8 cellular contexts compared by ENCODE assay signal in genomic region chr2:137888845-137889244, GRCh38.
DNase-seq lines count a peak whose midpoint lies in the region; ATAC-seq, FAIRE-seq and TF ChIP-seq lines count a peak whose summit lies in the region.

No MANE protein-coding gene starts in this region.

- no peak overlapping the region for H3K27ac Mint-ChIP-seq in activated naive CD4-positive, alpha-beta T cell treated with anti-CD3 and anti-CD28 coated beads, Interleukin-2, amount 50 U/mL, for 72 hours

- TF ChIP-seq POLR2A in endothelial cell of umbilical vein (IDR thresholded peaks at IDR 0.05; ENCODE audit: low read depth, low read length) = no peak

- dilution Hi-C loops in endothelial cell of umbilical vein (cut with MboI; ENCODE audit: extremely low pct_ligation_motif_present, low sequenced_read_pairs) = no loop called here

- H3K4me2 ChIP-seq in endothelial cell of umbilical vein (ENCODE audit: insufficient read depth, low read length) = no peak overlapping the region

- H3K9me3 Mint-ChIP-seq in activated naive CD4-positive, alpha-beta T cell treated with anti-CD3 and anti-CD28 coated beads, Interleukin-2, amount 50 U/mL, for 72 hours = no peaks in the 10 kb centered on the region

- H3K79me2 ChIP-seq in endothelial cell of umbilical vein (ENCODE audit: control insufficient read depth, insufficient read depth, low read length) = no peaks in the 10 kb centered on the region

- intact Hi-C loops in Right ventricle myocardium inferior (cut with DNase I) = no loop called here
- intact Hi-C loops in endothelial cell of umbilical vein (cut with micrococcal nuclease) = loop anchor here (1.0 kb wide), 3 partner anchors 201 to 938 kb away; no protein-coding TSS in a partner anchor
- intact Hi-C loops in psoas muscle (cut with DNase I) = no loop called here

- no peaks in the 10 kb centered on the region for H3K36me3 Mint-ChIP-seq in activated naive CD4-positive, alpha-beta T cell treated with anti-CD3 and anti-CD28 coated beads, Interleukin-2, amount 50 U/mL, for 72 hours

- BruUV-seq in endothelial cell of umbilical vein (replicated peaks; lab: Mats Ljungman, UMichigan) = no TSS peak

- POLR2A ChIA-PET in endothelial cell of umbilical vein (lab: Charles Lee) = no interaction called here

- FAIRE-seq in endothelial cell of umbilical vein (lab: Jason Lieb, UNC) = no peak

- no peaks in the 10 kb centered on the region for H3K9me1 ChIP-seq in endothelial cell of umbilical vein (replicated peaks; ENCODE audit: control insufficient read depth, extremely low read depth, insufficient read depth, low read length)

- no peaks in the 10 kb centered on the region for H3K36me3 ChIP-seq in right atrium auricular region
- H3K36me3 ChIP-seq in endothelial cell of umbilical vein (ENCODE audit: control insufficient read depth in 2 of 2, extremely low read depth in 1 of 2, insufficient read depth in 2 of 2, low read length in 2 of 2) = no peaks in the 10 kb centered on the region
- no peaks in the 10 kb centered on the region for H3K36me3 ChIP-seq in psoas muscle (ENCODE audit: insufficient read depth in 1 of 2, low read depth in 1 of 2)

- H3K9ac ChIP-seq in endothelial cell of umbilical vein (replicated peaks; ENCODE audit: extremely low read depth, insufficient read depth, low read length) = no peak overlapping the region

- H4K20me1 ChIP-seq in endothelial cell of umbilical vein (replicated peaks; ENCODE audit: control insufficient read depth, extremely low read depth, insufficient read depth, low read length) = no peaks in the 10 kb centered on the region

- H3K4me3 ChIP-seq in right atrium auricular region (no peak overlapping the region), endothelial cell of umbilical vein (replicated peaks in 1 of 3; ENCODE audit: insufficient read depth in 1 of 3, low read depth in 1 of 3, low read length in 3 of 3) (no peak overlapping the region), psoas muscle (no peak overlapping the region)

- WGBS in psoas muscle, 3 donors = 14 to 16% (median 16%) methylated on average over 8 of the region's 8 CpGs

- no peaks in the 10 kb centered on the region for H3K4me1 ChIP-seq in right atrium auricular region
- H3K4me1 ChIP-seq in endothelial cell of umbilical vein (ENCODE audit: control insufficient read depth, extremely low read depth, insufficient read depth, low read length) = no peaks in the 10 kb centered on the region
- H3K4me1 ChIP-seq in psoas muscle = no peaks in the 10 kb centered on the region

- H2AFZ ChIP-seq in endothelial cell of umbilical vein (ENCODE audit: low read depth, low read length) = no peak overlapping the region

- CTCF ChIA-PET in endothelial cell of umbilical vein (lab: Charles Lee) = interaction anchor here (0.5 to 3.8 kb wide), 24 partner anchors 9 to 956 kb away, joined by 3 to 75 read pairs (median 4); no protein-coding TSS in a partner anchor

- H3K9me3 ChIP-seq in right atrium auricular region = no peaks in the 10 kb centered on the region
- no peaks in the 10 kb centered on the region for H3K9me3 ChIP-seq in endothelial cell of umbilical vein (replicated peaks; ENCODE audit: control insufficient read depth, insufficient read depth, low read length)
- no peaks in the 10 kb centered on the region for H3K9me3 ChIP-seq in psoas muscle

- no peak for ATAC-seq in Right ventricle myocardium inferior
- no peak for ATAC-seq in psoas muscle
- no peak for ATAC-seq in HG03097 (IDR thresholded peaks at IDR 0.05; ENCODE audit: low FRiP score, unreplicated experiment)
- no peak for ATAC-seq in activated naive CD4-positive, alpha-beta T cell treated with anti-CD3 and anti-CD28 coated beads, Interleukin-2, amount 50 U/mL, for 72 hours

- peak; percentile 65 for DNase-seq in Right ventricle myocardium inferior (ENCODE audit: missing footprints)
- no peak for DNase-seq in right atrium auricular region (ENCODE audit: low spot score)
- peak; percentile 16 for DNase-seq in NCI-H345 treated with DMSO at 0.1 percent for 48 hours (lab: John Stamatoyannopoulos, UW; ENCODE audit: unreplicated experiment)
- peak; percentile 31 for DNase-seq in endothelial cell of umbilical vein (ENCODE audit: low read depth, low spot score)
- no peak for DNase-seq in psoas muscle
- DNase-seq in GF-D8 (lab: John Stamatoyannopoulos, UW) = no peak
- no peak for DNase-seq in activated naive CD4-positive, alpha-beta T cell treated with anti-CD3 and anti-CD28 coated beads, Interleukin-2, amount 50 U/mL, for 72 hours (ENCODE audit: low spot score in 2 of 2)

- no peaks in the 10 kb centered on the region for H3K27me3 ChIP-seq in right atrium auricular region
- H3K27me3 ChIP-seq in endothelial cell of umbilical vein (ENCODE audit: control insufficient read depth in 2 of 2, insufficient read depth in 2 of 2, low read length in 2 of 2) = no peaks in the 10 kb centered on the region
- H3K27me3 ChIP-seq in psoas muscle (ENCODE audit: insufficient read depth in 3 of 3, low read length in 2 of 3) = no peaks in the 10 kb centered on the region

- TF ChIP-seq CTCF in right atrium auricular region (IDR thresholded peaks at IDR 0.05) (peak in 1 of 2 donors; percentile 52), endothelial cell of umbilical vein (IDR thresholded peaks at IDR 0.05; ENCODE audit: extremely low read depth in 1 of 2, insufficient read depth in 1 of 2, low read depth in 1 of 2, low read length in 2 of 2) (peak; percentile 23 to 67), psoas muscle (IDR thresholded peaks at IDR 0.05) (peak; percentile 40)

- H3K27ac ChIP-seq in right atrium auricular region (no peak overlapping the region), endothelial cell of umbilical vein (ENCODE audit: insufficient read depth, low read depth, low read length) (no peak overlapping the region), psoas muscle (no peak overlapping the region)

TF ChIP-seq in endothelial cell of umbilical vein, 7 proteins besides CTCF, POLR2A, EP300 and RAD21:
- no peak for TF ChIP-seq GATA2 (IDR thresholded peaks at IDR 0.05; ENCODE audit: insufficient read depth, insufficient read length, low read depth, low read length)
- TF ChIP-seq JUN (IDR thresholded peaks at IDR 0.05; ENCODE audit: borderline replicate concordance, insufficient read depth, insufficient read length, low read depth) = no peak
- no peak for TF ChIP-seq MAX (IDR thresholded peaks at IDR 0.05; ENCODE audit: insufficient read depth, insufficient read length)
- no peak for TF ChIP-seq FOS (IDR thresholded peaks at IDR 0.05; ENCODE audit: borderline replicate concordance, insufficient read depth, low read length)
- no peak for TF ChIP-seq MYC (IDR thresholded peaks at IDR 0.05; ENCODE audit: low read depth, low read length)
- TF ChIP-seq EZH2 (IDR thresholded peaks at IDR 0.05; ENCODE audit: borderline replicate concordance, low read depth, low read length, severe bottlenecking) = no peak
- no peak for TF ChIP-seq POLR2AphosphoS5 (IDR thresholded peaks at IDR 0.05; ENCODE audit: insufficient read depth, low read depth, low read length)

Comparison
In these comparisons a context has a peak if more than half of its experiments do, and no peak if none do; other contexts are left out.
1. DNase-seq: peak in Right ventricle myocardium inferior (single experiment), NCI-H345 treated with DMSO at 0.1 percent for 48 hours (single experiment) and endothelial cell of umbilical vein (single experiment); none in right atrium auricular region (single experiment), psoas muscle (0 of 2), GF-D8 (single experiment) and activated naive CD4-positive, alpha-beta T cell treated with anti-CD3 and anti-CD28 coated beads, Interleukin-2, amount 50 U/mL, for 72 hours (0 of 2).